1 cellular context compared by ENCODE assay signal in the genomic region with DNA sequence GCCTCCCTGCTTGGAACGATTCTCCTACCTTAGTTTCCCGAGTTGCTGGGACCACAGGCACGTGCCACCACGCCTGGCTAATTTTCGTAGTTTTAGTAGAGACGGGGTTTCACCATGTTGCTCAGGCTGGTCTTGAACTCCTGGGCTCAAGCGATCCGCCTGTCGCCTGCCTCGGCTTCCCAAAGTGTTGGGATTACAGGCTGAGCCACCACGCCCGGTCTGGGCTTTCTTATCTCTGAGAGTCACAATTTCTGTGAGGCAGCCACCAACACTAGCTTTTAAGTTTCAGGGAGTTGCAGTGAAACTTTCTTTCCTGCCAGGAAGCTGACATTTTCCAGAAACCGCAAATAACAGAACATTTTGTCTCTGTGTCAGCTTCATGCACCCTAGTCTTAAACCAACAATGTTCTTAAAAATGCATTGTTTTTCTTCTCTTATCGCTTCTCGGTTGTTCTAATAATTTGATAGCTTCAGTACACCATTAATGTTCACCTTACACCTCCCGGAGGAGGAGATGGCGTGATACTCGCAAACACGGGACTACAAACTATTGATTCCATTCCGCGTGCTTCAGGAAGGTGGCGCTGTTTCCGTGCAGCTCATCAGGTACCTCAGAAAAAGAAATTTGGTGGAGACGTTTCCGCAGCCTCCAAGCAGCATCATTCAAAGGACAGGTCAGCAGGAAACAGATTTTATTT.
TF ChIP-seq lines count a peak whose summit lies in the region.

No MANE protein-coding gene starts in this region.

TF ChIP-seq in HepG2, 621 proteins besides CTCF, POLR2A, EP300 and RAD21 (continued from another document):
- TF ChIP-seq, protein P1, sequence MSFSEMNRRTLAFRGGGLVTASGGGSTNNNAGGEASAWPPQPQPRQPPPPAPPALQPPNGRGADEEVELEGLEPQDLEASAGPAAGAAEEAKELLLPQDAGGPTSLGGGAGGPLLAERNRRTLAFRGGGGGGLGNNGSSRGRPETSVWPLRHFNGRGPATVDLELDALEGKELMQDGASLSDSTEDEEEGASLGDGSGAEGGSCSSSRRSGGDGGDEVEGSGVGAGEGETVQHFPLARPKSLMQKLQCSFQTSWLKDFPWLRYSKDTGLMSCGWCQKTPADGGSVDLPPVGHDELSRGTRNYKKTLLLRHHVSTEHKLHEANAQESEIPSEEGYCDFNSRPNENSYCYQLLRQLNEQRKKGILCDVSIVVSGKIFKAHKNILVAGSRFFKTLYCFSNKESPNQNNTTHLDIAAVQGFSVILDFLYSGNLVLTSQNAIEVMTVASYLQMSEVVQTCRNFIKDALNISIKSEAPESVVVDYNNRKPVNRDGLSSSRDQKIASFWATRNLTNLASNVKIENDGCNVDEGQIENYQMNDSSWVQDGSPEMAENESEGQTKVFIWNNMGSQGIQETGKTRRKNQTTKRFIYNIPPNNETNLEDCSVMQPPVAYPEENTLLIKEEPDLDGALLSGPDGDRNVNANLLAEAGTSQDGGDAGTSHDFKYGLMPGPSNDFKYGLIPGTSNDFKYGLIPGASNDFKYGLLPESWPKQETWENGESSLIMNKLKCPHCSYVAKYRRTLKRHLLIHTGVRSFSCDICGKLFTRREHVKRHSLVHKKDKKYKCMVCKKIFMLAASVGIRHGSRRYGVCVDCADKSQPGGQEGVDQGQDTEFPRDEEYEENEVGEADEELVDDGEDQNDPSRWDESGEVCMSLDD (CRISPR knock-in tag; IDR thresholded peaks at IDR 0.05; ENCODE audit: borderline replicate concordance): no peak
- peak; percentile 35 for TF ChIP-seq SAP130 (CRISPR knock-in tag; IDR thresholded peaks at IDR 0.05; ENCODE audit: low read depth)
- peak; percentile 32; the same call in 1 of the 2 replicates for TF ChIP-seq GATAD2A (CRISPR knock-in tag; IDR thresholded peaks at IDR 0.05)
- TF ChIP-seq STAG1 (CRISPR knock-in tag; IDR thresholded peaks at IDR 0.05): peak; percentile 67
- TF ChIP-seq XRCC5 (optimal IDR thresholded peaks at IDR 0.05; ENCODE audit: low read length): peak; percentile 76
- TF ChIP-seq GABPA (IDR thresholded peaks at IDR 0.05; ENCODE audit: low read depth, low read length): no peak
- TF ChIP-seq GABPA (CRISPR knock-in tag; IDR thresholded peaks at IDR 0.05; ENCODE audit: low read depth): 0 out of 2 replicates have a peak, but pooled peaks have one; percentile 10
